In the genomic region with DNA sequence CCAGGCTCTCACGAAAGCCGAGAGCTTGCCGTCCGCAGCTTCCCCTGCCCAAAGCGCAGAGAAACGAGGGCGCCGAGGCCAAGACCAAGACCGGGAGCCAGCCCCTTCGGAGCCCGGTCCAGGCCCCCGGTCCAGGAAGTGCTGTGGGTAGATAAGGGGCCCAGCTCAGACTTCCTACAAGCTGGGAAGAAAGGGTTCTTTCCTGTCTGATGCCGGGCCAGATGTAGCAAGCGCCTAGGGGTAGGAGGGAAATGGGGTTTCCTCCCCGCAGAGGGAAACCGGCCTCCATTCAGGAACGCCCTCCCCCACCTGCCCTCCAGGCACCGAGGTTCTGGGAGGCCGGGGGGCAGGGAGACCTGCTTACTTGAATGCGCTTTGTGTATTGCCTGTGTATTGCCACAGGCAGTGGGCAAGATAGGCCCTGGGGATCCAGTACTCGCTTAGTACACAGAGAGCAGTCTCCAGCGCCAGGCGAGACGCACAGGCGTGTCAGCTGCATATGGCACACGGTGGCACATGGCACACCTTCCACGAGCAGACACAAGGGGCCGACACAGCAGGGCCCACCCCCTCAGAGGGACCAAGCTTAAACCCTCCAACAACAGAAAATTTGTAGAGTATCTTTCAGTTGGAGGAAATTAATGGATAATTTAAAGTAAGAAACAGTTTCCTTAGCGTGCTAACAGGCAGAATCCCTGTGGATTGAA, we compare ENCODE assay signal across 8 cellular contexts. TPM values are rescaled to one million over a fixed set of nuclear protein-coding genes. Genes with fewer than 3 reads are reported as not detected.
DNase-seq lines count a peak whose midpoint lies in the region; ATAC-seq and TF ChIP-seq lines count a peak whose summit lies in the region.

No MANE protein-coding gene starts in this region.

- H4K20me1 ChIP-seq in SK-N-SH (ENCODE audit: insufficient read depth): no peaks in the 10 kb centered on the region

- no peak for TF ChIP-seq RAD21 in SK-N-SH (IDR thresholded peaks at IDR 0.05; ENCODE audit: low read length)

- 89% methylated on average over 27 of the region's 29 CpGs for WGBS in SK-N-SH (ENCODE audit: low lambda C conversion rate)
- 43% methylated on average over 29 of the region's 29 CpGs for WGBS in ectodermal cell, 2 experiments
- 38 to 46% methylated on average over 14 to 22 of the region's 29 CpGs for WGBS in tibial nerve, 2 donors

- no peak for TF ChIP-seq CTCF in SK-N-SH (IDR thresholded peaks at IDR 0.05)
- TF ChIP-seq CTCF in NB4 (IDR thresholded peaks at IDR 0.05; ENCODE audit: low read depth, low read length): no peak
- TF ChIP-seq CTCF in tibial nerve (IDR thresholded peaks at IDR 0.05): no peak

- POLR2A ChIA-PET in SK-N-SH (lab: Yijun Ruan, JAX): interaction anchor here (0.6 to 10.2 kb wide), 7 partner anchors 8 to 326 kb away, joined by 3 to 572 read pairs (median 4); a partner anchor contains a TSS

- peaks cover 31% of the 10 kb centered on the region for H3F3A ChIP-seq in SK-N-SH (replicated peaks; ENCODE audit: insufficient read depth)

- peak overlapping the region; percentile 71; the same call in 1 of the 2 replicates for H3K9ac ChIP-seq in SK-N-SH

- no peak for ATAC-seq in SK-N-SH treated with all-trans-retinoic acid at 6 μM for 48 hours

- H3K36me3 ChIP-seq in SK-N-SH (replicated peaks in 1 of 2; ENCODE audit: control insufficient read depth in 1 of 2, insufficient read depth in 2 of 2, low read length in 1 of 2): no peaks in the 10 kb centered on the region
- H3K36me3 ChIP-seq in ectodermal cell (ENCODE audit: control insufficient read depth, insufficient read depth, low read length): no peaks in the 10 kb centered on the region
- H3K36me3 ChIP-seq in muscle layer of duodenum (ENCODE audit: control insufficient read depth in 1 of 2, insufficient read depth in 2 of 2, low read length in 2 of 2): no peaks in the 10 kb centered on the region
- H3K36me3 ChIP-seq in tibial nerve: no peaks in the 10 kb centered on the region

- no peaks in the 10 kb centered on the region for H3K9me2 ChIP-seq in SK-N-SH

- TF ChIP-seq POLR2A in NB4 (IDR thresholded peaks at IDR 0.05; ENCODE audit: extremely low read depth, insufficient read length) (no peak), tibial nerve (IDR thresholded peaks at IDR 0.05) (no peak)

- CTCF ChIA-PET in SK-N-SH (lab: Yijun Ruan, JAX): interaction anchor here (0.7 to 27.2 kb wide), 11 partner anchors 7 to 167 kb away, joined by 3 to 708 read pairs (median 5); a partner anchor contains a TSS

- H3K4me2 ChIP-seq in SK-N-SH: peak overlapping the region; percentile 80; the same call in 1 of the 2 replicates

- H3K79me2 ChIP-seq in SK-N-SH (ENCODE audit: insufficient read depth): no peaks in the 10 kb centered on the region; the same call in 1 of the 2 replicates

- H3K9me3 ChIP-seq in SK-N-SH (no peaks in the 10 kb centered on the region), ectodermal cell (ENCODE audit: control insufficient read depth, low read length) (no peaks in the 10 kb centered on the region), muscle layer of duodenum (ENCODE audit: control insufficient read depth in 1 of 2, low read length in 2 of 2) (no peaks in the 10 kb centered on the region), tibial nerve (no peaks in the 10 kb centered on the region)

- peak overlapping the region; percentile 75; the same call in 1 of the 2 replicates for H2AFZ ChIP-seq in SK-N-SH (ENCODE audit: low read depth)

- H3K4me1 ChIP-seq in SK-N-SH (ENCODE audit: control insufficient read depth in 1 of 2, insufficient read depth in 2 of 2, low read depth in 1 of 2, low read length in 1 of 2) (peaks cover 8 to 63% of the 10 kb centered on the region in 2 experiments; a peak in 3 of 4 replicates), ectodermal cell (ENCODE audit: control insufficient read depth, insufficient read depth, low read length) (peaks cover 19% of the 10 kb centered on the region), muscle layer of duodenum (ENCODE audit: control insufficient read depth in 1 of 2, insufficient read depth in 2 of 2, low read length in 2 of 2) (peaks cover 11 to 13% of the 10 kb centered on the region in 2 donors), tibial nerve (peaks cover 0 to 33% (median 22%) of the 10 kb centered on the region in 4 donors)

- TF ChIP-seq EP300 in SK-N-SH (IDR thresholded peaks at IDR 0.05; ENCODE audit: borderline replicate concordance in 1 of 2, low read depth in 1 of 2, low read length in 1 of 2) (peak in 1 of 2 experiments; percentile 35; a peak in 1 of 4 replicates), tibial nerve (IDR thresholded peaks at IDR 0.05) (no peak)

- H3K27ac ChIP-seq in SK-N-SH (ENCODE audit: low read depth in 2 of 2, low read length in 1 of 2): peak overlapping the region in 1 of 2 experiments; percentile 99; a peak in 2 of 4 replicates
- H3K27ac ChIP-seq in ectodermal cell (ENCODE audit: insufficient read depth, low read depth, low read length, poor library complexity, severe bottlenecking): no peak overlapping the region
- H3K27ac ChIP-seq in muscle layer of duodenum (ENCODE audit: low read length): peak overlapping the region; percentile 74
- H3K27ac ChIP-seq in tibial nerve: peak overlapping the region; percentile 71 to 93 (median 92)

- no peaks in the 10 kb centered on the region for H3K27me3 ChIP-seq in SK-N-SH (ENCODE audit: insufficient read depth)
- peaks cover 33% of the 10 kb centered on the region for H3K27me3 ChIP-seq in ectodermal cell (ENCODE audit: control insufficient read depth, insufficient read depth, low read length, poor library complexity, severe bottlenecking)
- H3K27me3 ChIP-seq in muscle layer of duodenum (ENCODE audit: low read depth, low read length): no peaks in the 10 kb centered on the region
- H3K27me3 ChIP-seq in tibial nerve: no peaks in the 10 kb centered on the region

- DNase-seq in SK-N-SH (peak; percentile 71), NB4 (ENCODE audit: low read depth) (peak; percentile 88), tibial nerve (ENCODE audit: low spot score in 2 of 2) (peak in 1 of 2 donors; percentile 31), pons (ENCODE audit: low spot score) (no peak)
- peak; percentile 48 for DNase-seq in activated CD4-positive, alpha-beta T cell treated with anti-CD3 and anti-CD28 coated beads for 48 hours

- H3K4me3 ChIP-seq in SK-N-SH (ENCODE audit: low read depth in 2 of 2, low read length in 1 of 2) (peak overlapping the region in 1 of 2 experiments; percentile 56; a peak in 1 of 4 replicates), NB4 (ENCODE audit: low read depth, low read length) (peak overlapping the region; percentile 21), ectodermal cell (ENCODE audit: insufficient read depth, low read depth, low read length) (peak overlapping the region; percentile 45), muscle layer of duodenum (ENCODE audit: low read depth in 1 of 2, low read length in 2 of 2) (peak overlapping the region; percentile 37 to 80), tibial nerve (peak overlapping the region; percentile 68 to 92 (median 82))

TF ChIP-seq in SK-N-SH, 30 proteins besides CTCF, POLR2A, EP300 and RAD21 (continues in another document):
- TF ChIP-seq FOSL2 (IDR thresholded peaks at IDR 0.05; ENCODE audit: borderline replicate concordance, low read depth) (no peak), NRF1 (IDR thresholded peaks at IDR 0.05; ENCODE audit: low read depth, low read length) (no peak), GATA2 (CRISPR knock-in tag; IDR thresholded peaks at IDR 0.05) (no peak)
- TF ChIP-seq, protein P1, sequence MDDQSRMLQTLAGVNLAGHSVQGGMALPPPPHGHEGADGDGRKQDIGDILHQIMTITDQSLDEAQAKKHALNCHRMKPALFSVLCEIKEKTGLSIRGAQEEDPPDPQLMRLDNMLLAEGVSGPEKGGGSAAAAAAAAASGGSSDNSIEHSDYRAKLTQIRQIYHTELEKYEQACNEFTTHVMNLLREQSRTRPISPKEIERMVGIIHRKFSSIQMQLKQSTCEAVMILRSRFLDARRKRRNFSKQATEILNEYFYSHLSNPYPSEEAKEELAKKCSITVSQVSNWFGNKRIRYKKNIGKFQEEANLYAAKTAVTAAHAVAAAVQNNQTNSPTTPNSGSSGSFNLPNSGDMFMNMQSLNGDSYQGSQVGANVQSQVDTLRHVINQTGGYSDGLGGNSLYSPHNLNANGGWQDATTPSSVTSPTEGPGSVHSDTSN (IDR thresholded peaks at IDR 0.05): no peak

TF ChIP-seq in SK-N-SH treated with all-trans-retinoic acid at 6 μM for 48 hours, 23 proteins besides CTCF, POLR2A, EP300 and RAD21 (continues in another document):
- TF ChIP-seq ZNF70 (CRISPR knock-in tag; IDR thresholded peaks at IDR 0.05) (no peak), TOX (CRISPR knock-in tag; IDR thresholded peaks at IDR 0.05; ENCODE audit: borderline replicate concordance) (no peak), ISL1 (CRISPR knock-in tag; IDR thresholded peaks at IDR 0.05) (no peak), TCF4 (CRISPR knock-in tag; IDR thresholded peaks at IDR 0.05; ENCODE audit: borderline replicate concordance) (no peak)
- TF ChIP-seq, protein P2, sequence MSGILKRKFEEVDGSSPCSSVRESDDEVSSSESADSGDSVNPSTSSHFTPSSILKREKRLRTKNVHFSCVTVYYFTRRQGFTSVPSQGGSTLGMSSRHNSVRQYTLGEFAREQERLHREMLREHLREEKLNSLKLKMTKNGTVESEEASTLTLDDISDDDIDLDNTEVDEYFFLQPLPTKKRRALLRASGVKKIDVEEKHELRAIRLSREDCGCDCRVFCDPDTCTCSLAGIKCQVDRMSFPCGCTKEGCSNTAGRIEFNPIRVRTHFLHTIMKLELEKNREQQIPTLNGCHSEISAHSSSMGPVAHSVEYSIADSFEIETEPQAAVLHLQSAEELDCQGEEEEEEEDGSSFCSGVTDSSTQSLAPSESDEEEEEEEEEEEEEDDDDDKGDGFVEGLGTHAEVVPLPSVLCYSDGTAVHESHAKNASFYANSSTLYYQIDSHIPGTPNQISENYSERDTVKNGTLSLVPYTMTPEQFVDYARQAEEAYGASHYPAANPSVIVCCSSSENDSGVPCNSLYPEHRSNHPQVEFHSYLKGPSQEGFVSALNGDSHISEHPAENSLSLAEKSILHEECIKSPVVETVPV (CRISPR knock-in tag; IDR thresholded peaks at IDR 0.05): no peak

RNA-seq across cellular contexts. Expression of a gene that starts 1.0 kb away (rescaled TPM):
- polyA plus RNA-seq in SK-N-SH (2012; rRNA removed): 28.3 and 38.6 TPM in 2 replicates
- 20.6 and 28.6 TPM in 2 replicates for polyA plus RNA-seq in SK-N-SH (2012; cell fraction: cytosol; rRNA removed)
- polyA plus RNA-seq in SK-N-SH (2012; cell fraction: nucleus; rRNA removed): 47.2 and 48.4 TPM in 2 replicates
- 20.0 TPM for polyA plus RNA-seq in ectodermal cell (2013, experiment 1 of 4)
- polyA plus RNA-seq in ectodermal cell (2013, experiment 2 of 4): 18.7 TPM
- 13.0 TPM for polyA plus RNA-seq in ectodermal cell (2013, experiment 3 of 4)
- 15.0 TPM for polyA plus RNA-seq in ectodermal cell (2013, experiment 4 of 4)
- total RNA-seq in tibial nerve: 10 to 100 TPM; 21.4 to 52.5 (median 35.0) TPM

RNA-seq across cellular contexts. Expression of a gene that starts 29.7 kb away (rescaled TPM):
- 6.3 and 12.1 TPM in 2 replicates for polyA plus RNA-seq in SK-N-SH (2012; rRNA removed)
- polyA plus RNA-seq in SK-N-SH (2012; cell fraction: cytosol; rRNA removed): 6.0 and 10.9 TPM in 2 replicates
- polyA plus RNA-seq in SK-N-SH (2012; cell fraction: nucleus; rRNA removed): 34.5 and 42.3 TPM in 2 replicates
- 1.00 TPM for polyA plus RNA-seq in ectodermal cell (2013, experiment 1 of 4)
- polyA plus RNA-seq in ectodermal cell (2013, experiment 2 of 4): 0.25 TPM
- polyA plus RNA-seq in ectodermal cell (2013, experiment 3 of 4): not detected
- polyA plus RNA-seq in ectodermal cell (2013, experiment 4 of 4): 0.16 TPM
- 10 to 100 TPM in 2 of 4 donors, 1 to 10 TPM in 2; 7.5 to 35.3 (median 14.1) TPM for total RNA-seq in tibial nerve
